ENCODE assay signal across 14 cellular contexts in genomic region chr1:3459940-3460652, GRCh38. TPM values are rescaled to one million over a fixed set of nuclear protein-coding genes. Genes with fewer than 3 reads are reported as not detected.
DNase-seq lines count a peak whose midpoint lies in the region; ATAC-seq and TF ChIP-seq lines count a peak whose summit lies in the region.
"Had no signal": no experiment of that assay in that cellular context is flagged by ENCODE, and none has a peak within 500 bp of the region (broad histone marks: within the 10 kb centered on the region; RNA-seq: fewer than 3 reads in every experiment).

No MANE protein-coding gene starts in this region.

- no peak overlapping the region for H3K4me3 Mint-ChIP-seq in MCF 10A (ENCODE audit: unreplicated experiment)
- H3K4me3 Mint-ChIP-seq: immature natural killer cell had no signal

- DNase-seq in T47D (ENCODE audit: low read depth in 1 of 2, low spot score in 1 of 2) (peak; percentile 37 to 39), MCF 10A (ENCODE audit: unreplicated experiment) (no peak), esophagus squamous epithelium (lab: John Stamatoyannopoulos, UW) (no peak), vagina (ENCODE audit: extremely low spot score in 2 of 2) (no peak), NCI-H446 treated with DMSO at 0.1 percent for 48 hours (lab: John Stamatoyannopoulos, UW) (no peak), HUDEP-2 (lab: John Stamatoyannopoulos, UW; ENCODE audit: unreplicated experiment in 76 of 76) (no peak)
- DNase-seq: activated T-cell treated with anti-CD3 and anti-CD28 coated beads for 4 hours, immature natural killer cell, Karpas-422 had no signal

- TF ChIP-seq CTCF in MCF 10A (IDR thresholded peaks at IDR 0.05; ENCODE audit: unreplicated experiment) (no peak), esophagus squamous epithelium (IDR thresholded peaks at IDR 0.05) (no peak), vagina (IDR thresholded peaks at IDR 0.05) (no peak)

- 23 to 55% methylated on average over 12 to 18 of the region's 22 CpGs for WGBS in esophagus squamous epithelium, 2 donors

- H3K27me3 Mint-ChIP-seq in MCF 10A (ENCODE audit: insufficient read depth, unreplicated experiment) = no peaks in the 10 kb centered on the region

- TF ChIP-seq POLR2A in esophagus squamous epithelium (IDR thresholded peaks at IDR 0.05) = no peak
- no peak for TF ChIP-seq POLR2A in vagina (IDR thresholded peaks at IDR 0.05)

- no TSS peak for BruUV-seq in MCF 10A (replicated peaks; lab: Mats Ljungman, UMichigan)

- no peaks in the 10 kb centered on the region for H3K9me3 ChIP-seq in esophagus squamous epithelium
- no peaks in the 10 kb centered on the region for H3K9me3 ChIP-seq in muscle layer of duodenum (ENCODE audit: control insufficient read depth in 1 of 2, low read length in 2 of 2)
- H3K9me3 ChIP-seq in vagina = no peaks in the 10 kb centered on the region
- H3K9me3 ChIP-seq: HAP-1, ovary had no signal

- no peaks in the 10 kb centered on the region for H3K4me1 Mint-ChIP-seq in MCF 10A (ENCODE audit: insufficient read depth, unreplicated experiment)

- in situ Hi-C loops in T47D (cut with HindIII; ENCODE audit: low pct_unique_long_range_greater_than_20kb, low sequenced_read_pairs) = no loop called here

- no peak overlapping the region for H3K27ac Mint-ChIP-seq in MCF 10A (ENCODE audit: low read depth, unreplicated experiment)
- H3K27ac Mint-ChIP-seq: immature natural killer cell had no signal

- CTCF ChIA-PET in MCF 10A (lab: Yijun Ruan, JAX) = interaction anchor here (0.8 kb wide), 1 partner anchor 23 kb away, joined by 4 read pairs; no protein-coding TSS in a partner anchor

- peaks cover 0 to 6% (median 0%) of the 10 kb centered on the region in 3 donors for H3K36me3 ChIP-seq in esophagus squamous epithelium
- H3K36me3 ChIP-seq in muscle layer of duodenum (ENCODE audit: control insufficient read depth in 1 of 2, insufficient read depth in 2 of 2, low read length in 2 of 2) = no peaks in the 10 kb centered on the region
- H3K36me3 ChIP-seq in vagina = no peaks in the 10 kb centered on the region
- H3K36me3 ChIP-seq: HAP-1, ovary had no signal

- ATAC-seq in GM18907 (IDR thresholded peaks at IDR 0.05; ENCODE audit: unreplicated experiment) = no peak
- ATAC-seq: Panc1 had no signal

- H3K27me3 ChIP-seq in esophagus squamous epithelium = peaks cover 0 to 7% (median 0%) of the 10 kb centered on the region in 4 donors
- peaks cover 7% of the 10 kb centered on the region for H3K27me3 ChIP-seq in muscle layer of duodenum (ENCODE audit: low read depth, low read length)
- no peaks in the 10 kb centered on the region for H3K27me3 ChIP-seq in vagina
- H3K27me3 ChIP-seq: ovary had no signal

- peak overlapping the region; percentile 81 to 84 (median 82) for H3K27ac ChIP-seq in esophagus squamous epithelium
- peak overlapping the region; percentile 53 for H3K27ac ChIP-seq in muscle layer of duodenum (ENCODE audit: low read length)
- peak overlapping the region; percentile 63 for H3K27ac ChIP-seq in vagina

- intact Hi-C loops in MCF 10A (cut with micrococcal nuclease) (no loop called here), esophagus squamous epithelium (cut with DNase I) (no loop called here), vagina (cut with DNase I) (loop anchor here (10.0 kb wide), 1 partner anchor 255 kb away; no protein-coding TSS in a partner anchor)

- no peaks in the 10 kb centered on the region for H3K9me3 Mint-ChIP-seq in MCF 10A (ENCODE audit: unreplicated experiment)
- H3K9me3 Mint-ChIP-seq: immature natural killer cell had no signal

- H3K4me3 ChIP-seq in esophagus squamous epithelium (no peak overlapping the region), muscle layer of duodenum (ENCODE audit: low read depth in 1 of 2, low read length in 2 of 2) (no peak overlapping the region), vagina (no peak overlapping the region)
- H3K4me3 ChIP-seq: HAP-1, ovary had no signal

- no peaks in the 10 kb centered on the region for H3K36me3 Mint-ChIP-seq in MCF 10A (ENCODE audit: insufficient read depth, unreplicated experiment)
- H3K36me3 Mint-ChIP-seq: immature natural killer cell had no signal

- H3K4me1 ChIP-seq in esophagus squamous epithelium (peaks cover 51 to 99% (median 67%) of the 10 kb centered on the region in 3 donors), muscle layer of duodenum (ENCODE audit: control insufficient read depth in 1 of 2, insufficient read depth in 2 of 2, low read length in 2 of 2) (peaks cover 0 to 10% of the 10 kb centered on the region in 2 donors), vagina (peaks cover 48% of the 10 kb centered on the region)

- POLR2A ChIA-PET in MCF 10A (lab: Yijun Ruan, JAX) = interaction anchor here (0.6 to 0.7 kb wide), 3 partner anchors 28 to 1665 kb away, joined by 3 read pairs; no protein-coding TSS in a partner anchor

RNA-seq across cellular contexts. Expression of gene ARHGEF16, which starts 5.6 kb away (rescaled TPM):
- total RNA-seq in MCF 10A (2022) = 8.6 and 8.8 TPM in 2 replicates
- total RNA-seq in esophagus squamous epithelium = 10 to 100 TPM in 3 of 4 donors, 1 to 10 TPM in 1; 8.4 to 24.6 (median 22.4) TPM
- 6.4 TPM for total RNA-seq in vagina

Comparison
In these comparisons a context has a peak if more than half of its experiments do, and no peak if none do; other contexts are left out.
1. DNase-seq: peak in T47D (2 of 2); none in MCF 10A (single experiment), esophagus squamous epithelium (single experiment), vagina (0 of 2), NCI-H446 treated with DMSO at 0.1 percent for 48 hours (single experiment) and HUDEP-2 (0 of 76).
2. Peak in every context shown above with its lines, with median percentiles within 50 percentile points of each other: H3K27ac ChIP-seq.